In genomic region chr2:152600698-152601097, GRCh38 we compare ENCODE assay signal across 23 cellular contexts.
DNase-seq lines count a peak whose midpoint lies in the region; ATAC-seq, FAIRE-seq and TF ChIP-seq lines count a peak whose summit lies in the region.
"Had no signal": no experiment of that assay in that cellular context is flagged by ENCODE, and none has a peak within 500 bp of the region (broad histone marks: within the 10 kb centered on the region; RNA-seq: fewer than 3 reads in every experiment).

No MANE protein-coding gene starts in this region.

- H3K27me3 ChIP-seq in HepG2 (ENCODE audit: control insufficient read depth in 1 of 2, insufficient read depth in 2 of 2, low read length in 2 of 2) (no peaks in the 10 kb centered on the region), right lobe of liver (no peaks in the 10 kb centered on the region), layer of hippocampus (ENCODE audit: control insufficient read depth, insufficient read depth, low read length) (no peaks in the 10 kb centered on the region), foreskin keratinocyte (no peaks in the 10 kb centered on the region)
- H3K27me3 ChIP-seq: BLaER1, hepatocyte, SJCRH30 had no signal

- CTCF ChIA-PET in HepG2 (lab: Yijun Ruan, JAX; ENCODE audit: low intra/inter-chr PET ratio, low total read pairs), result no interaction called here

- no peaks in the 10 kb centered on the region for H3K27me3 Mint-ChIP-seq in activated naive CD8-positive, alpha-beta T cell treated with anti-CD3 and anti-CD28 coated beads for 36 hours
- H3K27me3 Mint-ChIP-seq: stimulated activated naive CD8-positive, alpha-beta T cell treated with anti-CD3 and anti-CD28 coated beads, Interleukin-15, Interleukin-2, amounts not matched to agents 100 ng/mL and 50 ng/mL, for 24 hours had no signal

- H4K20me1 ChIP-seq in HepG2 (ENCODE audit: insufficient read depth, low read length), result no peaks in the 10 kb centered on the region

- no peak overlapping the region for H3K27ac Mint-ChIP-seq in activated naive CD8-positive, alpha-beta T cell treated with anti-CD3 and anti-CD28 coated beads for 36 hours
- H3K27ac Mint-ChIP-seq: natural killer cell; stimulated activated naive CD8-positive, alpha-beta T cell treated with anti-CD3 and anti-CD28 coated beads, Interleukin-15, Interleukin-2, amounts not matched to agents 100 ng/mL and 50 ng/mL, for 24 hours had no signal

- in situ Hi-C loops in HepG2 (cut with HindIII; ENCODE audit: extremely low pct_ligation_motif_present, low pct_unique_long_range_greater_than_20kb), result no loop called here

- 93% methylated on average over 2 of the region's 2 CpGs for WGBS in HepG2 (ENCODE audit: low lambda C conversion rate)
- 67% methylated on average over 2 of the region's 2 CpGs for WGBS in right lobe of liver (ENCODE audit: insufficient coverage, low coverage, low lambda C conversion rate, missing lambda C conversion rate)

- POLR2A ChIA-PET in HepG2 (lab: Yijun Ruan, JAX), result no interaction called here

- intact Hi-C loops in HepG2 (cut with micrococcal nuclease; ENCODE audit: unreplicated experiment), result no loop called here
- intact Hi-C loops in right lobe of liver (cut with DNase I), result no loop called here

- no peak for TF ChIP-seq POLR2A in HepG2 (IDR thresholded peaks at IDR 0.05; ENCODE audit: insufficient read depth in 1 of 2, low read depth in 2 of 2, low read length in 2 of 2)
- no peak for TF ChIP-seq POLR2A in right lobe of liver (IDR thresholded peaks at IDR 0.05)

- H3K4me3 Mint-ChIP-seq in activated naive CD8-positive, alpha-beta T cell treated with anti-CD3 and anti-CD28 coated beads for 36 hours, result no peak overlapping the region
- H3K4me3 Mint-ChIP-seq: natural killer cell; stimulated activated naive CD8-positive, alpha-beta T cell treated with anti-CD3 and anti-CD28 coated beads, Interleukin-15, Interleukin-2, amounts not matched to agents 100 ng/mL and 50 ng/mL, for 24 hours had no signal

- H3K79me2 ChIP-seq in HepG2 (ENCODE audit: insufficient read depth, low read length), result no peaks in the 10 kb centered on the region
- H3K79me2 ChIP-seq: hepatocyte had no signal

- H2AFZ ChIP-seq in HepG2 (ENCODE audit: low read length), result no peak overlapping the region
- H2AFZ ChIP-seq: GM23248, hepatocyte had no signal

- H3K4me1 Mint-ChIP-seq in activated naive CD8-positive, alpha-beta T cell treated with anti-CD3 and anti-CD28 coated beads for 36 hours, result peaks cover 5% of the 10 kb centered on the region
- H3K4me1 Mint-ChIP-seq: natural killer cell had no signal

- TF ChIP-seq CTCF in HepG2 (CRISPR knock-in tag; IDR thresholded peaks at IDR 0.05), result no peak
- TF ChIP-seq CTCF in right lobe of liver (IDR thresholded peaks at IDR 0.05), result no peak
- no peak for TF ChIP-seq CTCF in choroid plexus epithelial cell (conservative IDR thresholded peaks at IDR 0.05; ENCODE audit: low read depth, low read length)
- TF ChIP-seq CTCF in foreskin keratinocyte (conservative IDR thresholded peaks at IDR 0.05), result no peak

- H3K36me3 ChIP-seq in HepG2 (replicated peaks in 1 of 2; ENCODE audit: control insufficient read depth in 1 of 2, insufficient read depth in 2 of 2, low read length in 2 of 2) (peaks cover 14 to 33% of the 10 kb centered on the region in 2 experiments), right lobe of liver (no peaks in the 10 kb centered on the region)
- H3K36me3 ChIP-seq: SJCRH30 had no signal

- peak; percentile 22; the same call in 2 of the 3 replicates for ATAC-seq in HepG2
- no peak for ATAC-seq in right lobe of liver
- no peak for ATAC-seq in foreskin keratinocyte
- no peak for ATAC-seq in stimulated activated naive CD8-positive, alpha-beta T cell treated with anti-CD3 and anti-CD28 coated beads, Interleukin-15, Interleukin-2, amounts not matched to agents 100 U/mL and 50 U/mL, for 24 hours
- ATAC-seq: activated CD4-positive, CD25-positive, alpha-beta regulatory T cell treated with anti-CD3 and anti-CD28 coated beads, Interleukin-2, amount 50 U/mL, for 24 hours; natural killer cell had no signal

- H3K9me3 Mint-ChIP-seq in activated naive CD8-positive, alpha-beta T cell treated with anti-CD3 and anti-CD28 coated beads for 36 hours, result no peaks in the 10 kb centered on the region
- H3K9me3 Mint-ChIP-seq: natural killer cell; stimulated activated naive CD8-positive, alpha-beta T cell treated with anti-CD3 and anti-CD28 coated beads, Interleukin-15, Interleukin-2, amounts not matched to agents 100 ng/mL and 50 ng/mL, for 24 hours had no signal

- H3K4me1 ChIP-seq in HepG2 (ENCODE audit: insufficient read depth, low read length) (peaks cover 17% of the 10 kb centered on the region), right lobe of liver (no peaks in the 10 kb centered on the region), foreskin keratinocyte (no peaks in the 10 kb centered on the region)
- H3K4me1 ChIP-seq: SJCRH30 had no signal

- H3K27ac ChIP-seq in HepG2 (ENCODE audit: extremely low read length, insufficient read depth, low read length), result no peak overlapping the region
- no peak overlapping the region for H3K27ac ChIP-seq in right lobe of liver
- H3K27ac ChIP-seq in layer of hippocampus (ENCODE audit: low read depth, low read length), result peak overlapping the region; percentile 54
- H3K27ac ChIP-seq in foreskin keratinocyte, result no peak overlapping the region
- H3K27ac ChIP-seq: BLaER1, GM23248, hepatocyte, SJCRH30 had no signal

- H3K4me3 ChIP-seq in HepG2 (replicated peaks in 1 of 3; ENCODE audit: insufficient read depth in 1 of 3, low read depth in 2 of 3, low read length in 3 of 3), result no peak overlapping the region
- no peak overlapping the region for H3K4me3 ChIP-seq in right lobe of liver
- H3K4me3 ChIP-seq in choroid plexus epithelial cell (ENCODE audit: low read depth, low read length), result no peak overlapping the region
- H3K4me3 ChIP-seq: BLaER1, GM23248, hepatocyte, SJCRH30 had no signal

- H3K9me3 ChIP-seq in HepG2 (ENCODE audit: low read length), result no peaks in the 10 kb centered on the region
- H3K9me3 ChIP-seq in right lobe of liver, result no peaks in the 10 kb centered on the region
- H3K9me3 ChIP-seq: BLaER1, SJCRH30 had no signal

- H3K9ac ChIP-seq in HepG2 (ENCODE audit: insufficient read depth, low read depth, low read length), result no peak overlapping the region
- H3K9ac ChIP-seq: BLaER1, GM23248 had no signal

- TF ChIP-seq RAD21 in HepG2 (CRISPR knock-in tag; IDR thresholded peaks at IDR 0.05), result no peak

- TF ChIP-seq EP300 in HepG2 (IDR thresholded peaks at IDR 0.05; ENCODE audit: low read depth in 2 of 2, low read length in 2 of 2) (no peak), HepG2 (CRISPR knock-in tag; IDR thresholded peaks at IDR 0.05; ENCODE audit: borderline replicate concordance) (no peak)

- DNase-seq in HepG2 (ENCODE audit: low spot score), result no peak
- no peak for DNase-seq in right lobe of liver
- peak; percentile 79 for DNase-seq in choroid plexus epithelial cell (ENCODE audit: low read depth)
- DNase-seq in activated naive CD8-positive, alpha-beta T cell treated with anti-CD3 and anti-CD28 coated beads for 36 hours, result no peak
- DNase-seq in foreskin keratinocyte, result no peak
- no peak for DNase-seq in NCI-H187 treated with DMSO at 0.1 percent for 48 hours (lab: John Stamatoyannopoulos, UW)
- DNase-seq in stimulated activated naive CD8-positive, alpha-beta T cell treated with anti-CD3 and anti-CD28 coated beads, Interleukin-15, Interleukin-2, amounts not matched to agents 100 U/mL and 50 U/mL, for 24 hours, result no peak
- DNase-seq: caudate nucleus; effector memory CD4-positive, alpha-beta T cell; GM23248; kidney; natural killer cell; NCI-H1436; NCI-H2171 treated with DMSO at 0.1 percent for 48 hours; SJCRH30; T1000; trophoblast cell had no signal

- no peaks in the 10 kb centered on the region for H3K36me3 Mint-ChIP-seq in activated naive CD8-positive, alpha-beta T cell treated with anti-CD3 and anti-CD28 coated beads for 36 hours
- H3K36me3 Mint-ChIP-seq: natural killer cell had no signal

- FAIRE-seq in HepG2 (lab: Jason Lieb, UNC), result no peak
- FAIRE-seq: A204.1, kidney had no signal

- BruUV-seq in HepG2 (replicated peaks; lab: Mats Ljungman, UMichigan), result no TSS peak

- no peak overlapping the region for H3K4me2 ChIP-seq in HepG2 (ENCODE audit: low read depth, low read length)
- H3K4me2 ChIP-seq: BLaER1, hepatocyte had no signal

TF ChIP-seq in HepG2, 621 proteins besides CTCF, POLR2A, EP300 and RAD21 (continues in another document):
- no peak for TF ChIP-seq ZNF512 (CRISPR knock-in tag; IDR thresholded peaks at IDR 0.05)
- no peak for TF ChIP-seq ZNF432 (CRISPR knock-in tag; IDR thresholded peaks at IDR 0.05; ENCODE audit: borderline replicate concordance)
- no peak for TF ChIP-seq HINFP (CRISPR knock-in tag; IDR thresholded peaks at IDR 0.05; ENCODE audit: low read depth)
- no peak for TF ChIP-seq CBX2 (IDR thresholded peaks at IDR 0.05; ENCODE audit: low read depth, low read length)
- no peak for TF ChIP-seq CBX2 (CRISPR knock-in tag; IDR thresholded peaks at IDR 0.05; ENCODE audit: low read depth)
- TF ChIP-seq SAFB2 (CRISPR knock-in tag; IDR thresholded peaks at IDR 0.05; ENCODE audit: borderline replicate concordance, low read depth), result no peak
- TF ChIP-seq NFKBIZ (CRISPR knock-in tag; IDR thresholded peaks at IDR 0.05), result no peak
